Comparison of ENCODE assay signal across 8 cellular contexts in the genomic region with DNA sequence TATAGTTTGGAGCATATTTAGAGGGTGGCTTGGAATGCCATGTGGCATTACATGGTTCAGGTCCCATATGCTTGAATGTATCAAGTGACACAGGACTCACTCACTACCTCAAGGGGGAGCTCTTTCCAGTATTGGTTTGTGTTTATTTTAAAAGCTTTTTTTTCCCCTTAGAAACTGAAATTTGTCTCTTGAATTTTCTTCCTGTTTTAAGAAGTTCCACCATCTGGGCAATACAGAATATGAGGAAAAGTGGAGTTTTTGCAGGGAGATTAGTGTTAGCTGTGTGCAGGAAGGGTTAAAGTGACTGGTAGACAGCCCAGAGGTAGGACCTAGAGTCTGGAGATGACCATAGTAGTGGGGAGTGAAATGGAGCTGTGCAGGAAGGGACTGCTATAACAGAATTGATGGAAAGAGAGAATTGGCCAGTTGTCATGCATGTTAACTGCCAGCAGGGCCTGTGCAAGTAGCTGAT. TPM values are rescaled to one million over a fixed set of nuclear protein-coding genes. Genes with fewer than 3 reads are reported as not detected.
DNase-seq lines count a peak whose midpoint lies in the region; FAIRE-seq and TF ChIP-seq lines count a peak whose summit lies in the region.

No MANE protein-coding gene starts in this region.

- intact Hi-C loops in prostate gland (cut with DNase I), result no loop called here

- TF ChIP-seq POLR2A in prostate gland (IDR thresholded peaks at IDR 0.05), result no peak

- H3K4me1 ChIP-seq in HAP-1 (no peaks in the 10 kb centered on the region; the same call in 1 of the 2 replicates), prostate gland (replicated peaks) (no peaks in the 10 kb centered on the region)

- no peak for FAIRE-seq in RCC 7860 (lab: Jason Lieb, UNC)

- peak; percentile 61 for TF ChIP-seq CTCF in fibroblast of the aortic adventitia (IDR thresholded peaks at IDR 0.05; ENCODE audit: insufficient read depth, low read length)
- peak in 2 of 4 experiments; percentile 27 to 32 for TF ChIP-seq CTCF in prostate gland (IDR thresholded peaks at IDR 0.05)

- H3K36me3 ChIP-seq in HAP-1 (replicated peaks), result peaks cover 8% of the 10 kb centered on the region; the same call in 1 of the 2 replicates
- no peaks in the 10 kb centered on the region for H3K36me3 ChIP-seq in prostate gland

- H3K27me3 ChIP-seq in HAP-1 (ENCODE audit: low read depth) (no peaks in the 10 kb centered on the region), prostate gland (replicated peaks; ENCODE audit: insufficient read depth) (no peaks in the 10 kb centered on the region)

- H3K9me3 ChIP-seq in HAP-1, result no peaks in the 10 kb centered on the region
- H3K9me3 ChIP-seq in prostate gland, result no peaks in the 10 kb centered on the region

- H3K27ac ChIP-seq in prostate gland, result no peak overlapping the region

- H3K4me3 ChIP-seq in HAP-1 (no peak overlapping the region), fibroblast of the aortic adventitia (ENCODE audit: low read depth, low read length) (no peak overlapping the region), prostate gland (no peak overlapping the region)

- in situ Hi-C loops in HAP-1 (cut with MboI; ENCODE audit: low sequenced_read_pairs), result no loop called here

- DNase-seq in DMS 273 treated with DMSO at 0.1 percent for 48 hours (lab: John Stamatoyannopoulos, UW), result peak; percentile 60
- peak; percentile 45 to 62 for DNase-seq in HAP-1 (ENCODE audit: low spot score in 2 of 2)
- peak; percentile 49 for DNase-seq in RPMI8226
- peak; percentile 43 for DNase-seq in fibroblast of the aortic adventitia (ENCODE audit: low read depth)
- peak; percentile 20 for DNase-seq in retina
- DNase-seq in RCC 7860 (ENCODE audit: low spot score), result no peak
- no peak for DNase-seq in prostate gland (ENCODE audit: low spot score)
- no peak for DNase-seq in GOT3 (lab: John Stamatoyannopoulos, UW)

RNA-seq across cellular contexts. Expression of a gene that starts 36.6 kb away (rescaled TPM):
- 327 and 497 TPM in 2 replicates for total RNA-seq in fibroblast of the aortic adventitia (ENCODE audit: low replicate concordance)
- 100 to 1,000 TPM; 210 to 212 TPM for total RNA-seq in prostate gland

Comparison
In these comparisons a context has a peak if more than half of its experiments do, and no peak if none do; other contexts are left out.
1. DNase-seq: peak in DMS 273 treated with DMSO at 0.1 percent for 48 hours (single experiment), HAP-1 (2 of 2), RPMI8226 (single experiment), fibroblast of the aortic adventitia (single experiment) and retina (single experiment); none in RCC 7860 (single experiment), prostate gland (single experiment) and GOT3 (single experiment).